Comparison of ENCODE assay signal across 26 cellular contexts in the genomic region with DNA sequence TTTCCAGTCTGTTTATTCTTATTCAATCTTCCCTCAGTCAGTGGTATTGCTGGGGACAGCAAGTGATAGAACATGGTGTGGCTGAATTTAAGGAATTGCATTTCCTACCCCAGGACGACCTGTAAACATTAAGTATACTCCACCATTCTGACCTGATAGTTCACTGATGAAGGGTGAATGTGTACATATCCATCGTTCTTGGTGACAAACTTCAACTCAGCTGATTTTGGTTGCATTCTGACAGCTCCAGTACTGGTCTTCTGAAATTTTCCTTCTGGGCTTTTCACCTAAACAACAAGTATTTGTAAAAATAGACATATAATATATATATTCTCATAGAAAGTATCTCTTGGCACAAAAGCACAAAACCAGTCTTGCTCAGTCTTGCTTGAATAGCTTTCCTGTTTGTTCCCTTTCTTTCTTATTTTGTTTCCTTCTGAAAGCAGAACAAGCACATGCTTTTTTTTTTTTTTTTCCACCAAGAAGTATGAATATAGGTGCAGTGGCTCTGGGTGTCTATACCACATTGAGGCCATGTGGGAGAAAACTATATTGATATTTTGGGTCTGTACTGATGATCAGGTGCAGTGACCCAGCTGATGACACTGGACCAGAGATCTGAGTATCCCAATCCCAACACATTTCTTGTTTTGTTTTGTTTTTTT.
"Had no signal": no experiment of that assay in that cellular context is flagged by ENCODE, and none has a peak within 500 bp of the region (broad histone marks: within the 10 kb centered on the region; RNA-seq: fewer than 3 reads in every experiment).

No MANE protein-coding gene starts in this region.

- H3K27me3 Mint-ChIP-seq: activated CD4-positive, alpha-beta memory T cell treated with anti-CD3 and anti-CD28 coated beads, Interleukin-2, amount 10 ng/mL, durations not matched to agents 7 days and 5 days; activated naive CD8-positive, alpha-beta T cell; activated T-cell treated with anti-CD3 and anti-CD28 coated beads, Interleukin-2, amount 50 U/mL, for 24 hours; activated T-helper 17 cell treated with anti-CD3 and anti-CD28 coated beads, Interleukin-2, amount 50 U/mL, for 72 hours; naive thymus-derived CD8-positive, alpha-beta T cell; progenitor cell of endocrine pancreas; stimulated activated naive CD8-positive, alpha-beta T cell treated with anti-CD3 and anti-CD28 coated beads, Interleukin-15, Interleukin-2, amounts not matched to agents 100 ng/mL and 50 ng/mL, for 24 hours had no signal

- H3K9me3 Mint-ChIP-seq: activated CD4-positive, alpha-beta memory T cell treated with anti-CD3 and anti-CD28 coated beads, Interleukin-2, amount 10 ng/mL, durations not matched to agents 7 days and 5 days; activated T-cell treated with anti-CD3 and anti-CD28 coated beads, Interleukin-2, amount 50 U/mL, for 24 hours; activated T-helper 17 cell treated with anti-CD3 and anti-CD28 coated beads, Interleukin-2, amount 50 U/mL, for 72 hours; naive thymus-derived CD8-positive, alpha-beta T cell; neural progenitor cell; stimulated activated naive CD8-positive, alpha-beta T cell treated with anti-CD3 and anti-CD28 coated beads, Interleukin-15, Interleukin-2, amounts not matched to agents 100 ng/mL and 50 ng/mL, for 24 hours; T-helper 1 cell treated with Interleukin-12 subunit alpha and Interleukin-12 subunit beta and Interleukin-4 antibody, amounts not matched to agents 30 μg/mL and 1 μg/mL, for 36 hours; WTC11 had no signal

- H3K36me3 Mint-ChIP-seq: activated naive CD8-positive, alpha-beta T cell had no signal

- H3K4me1 Mint-ChIP-seq: activated CD4-positive, alpha-beta memory T cell treated with anti-CD3 and anti-CD28 coated beads, Interleukin-2, amount 10 ng/mL, durations not matched to agents 7 days and 5 days; activated T-helper 17 cell treated with anti-CD3 and anti-CD28 coated beads, Interleukin-2, amount 50 U/mL, for 72 hours; neural progenitor cell; WTC11 had no signal

- ATAC-seq: left lobe of liver, lower lobe of right lung, WTC11 had no signal

- DNase-seq: activated CD4-positive, alpha-beta T cell treated with anti-CD3 and anti-CD28 coated beads for 48 hours; activated naive CD4-positive, alpha-beta T cell; activated T-cell treated with anti-CD3 and anti-CD28 coated beads, Interleukin-2, amount 50 U/mL, for 24 hours; amygdala; cerebellar nuclear complex; cortex of kidney; erythroblast; foreskin fibroblast; lower lobe of right lung; retina; spleen; stimulated activated CD4-positive, alpha-beta T cell treated with anti-CD3 and anti-CD28 coated beads, Interleukin-4, amount 100 ng/mL, for 1 hour; substantia nigra; T1000; thyroid gland; upper lobe of right lung had no signal

- H3K27ac Mint-ChIP-seq: activated CD4-positive, alpha-beta memory T cell treated with anti-CD3 and anti-CD28 coated beads, Interleukin-2, amount 10 ng/mL, durations not matched to agents 7 days and 5 days; activated naive CD8-positive, alpha-beta T cell; activated T-cell treated with anti-CD3 and anti-CD28 coated beads, Interleukin-2, amount 50 U/mL, for 24 hours; activated T-helper 17 cell treated with anti-CD3 and anti-CD28 coated beads, Interleukin-2, amount 50 U/mL, for 72 hours; neural progenitor cell; progenitor cell of endocrine pancreas; stimulated activated naive CD8-positive, alpha-beta T cell treated with anti-CD3 and anti-CD28 coated beads, Interleukin-15, Interleukin-2, amounts not matched to agents 100 ng/mL and 50 ng/mL, for 24 hours; T-helper 1 cell treated with Interleukin-12 subunit alpha and Interleukin-12 subunit beta and Interleukin-4 antibody, amounts not matched to agents 30 μg/mL and 1 μg/mL, for 36 hours; WTC11 had no signal

- H3K4me3 Mint-ChIP-seq: activated CD4-positive, alpha-beta memory T cell treated with anti-CD3 and anti-CD28 coated beads, Interleukin-2, amount 10 ng/mL, durations not matched to agents 7 days and 5 days; activated naive CD8-positive, alpha-beta T cell; activated T-cell treated with anti-CD3 and anti-CD28 coated beads, Interleukin-2, amount 50 U/mL, for 24 hours; activated T-helper 17 cell treated with anti-CD3 and anti-CD28 coated beads, Interleukin-2, amount 50 U/mL, for 72 hours; naive thymus-derived CD8-positive, alpha-beta T cell; neural progenitor cell; stimulated activated naive CD8-positive, alpha-beta T cell treated with anti-CD3 and anti-CD28 coated beads, Interleukin-15, Interleukin-2, amounts not matched to agents 100 ng/mL and 50 ng/mL, for 24 hours; T-helper 1 cell treated with Interleukin-12 subunit alpha and Interleukin-12 subunit beta and Interleukin-4 antibody, amounts not matched to agents 30 μg/mL and 1 μg/mL, for 36 hours; WTC11 had no signal
